In genomic region chr14:30874120-30874998, GRCh38 we compare ENCODE assay signal across 1 cellular context.
TF ChIP-seq lines count a peak whose summit lies in the region.

COCH (plus strand) TSS chr14:30874559; CDS start chr14:30874939, 380 bp downstream.

TF ChIP-seq in HepG2, 621 proteins besides CTCF, POLR2A, EP300 and RAD21 (continued from another document and continues in another):
- TF ChIP-seq ZBTB10 (CRISPR knock-in tag; IDR thresholded peaks at IDR 0.05; ENCODE audit: borderline replicate concordance) (peak; percentile 92; the same call in 1 of the 2 replicates), MYNN (CRISPR knock-in tag; IDR thresholded peaks at IDR 0.05; ENCODE audit: low read depth) (peak; percentile 28; the same call in 1 of the 2 replicates), ZNF792 (CRISPR knock-in tag; IDR thresholded peaks at IDR 0.05) (peak; percentile 30; the same call in 1 of the 2 replicates), MXI1 (IDR thresholded peaks at IDR 0.05; ENCODE audit: borderline replicate concordance, low read depth, low read length) (peak; percentile 57; the same call in 1 of the 3 replicates), ZBTB39 (CRISPR knock-in tag; IDR thresholded peaks at IDR 0.05) (no peak; the same call in 1 of the 2 replicates), TCF7 (IDR thresholded peaks at IDR 0.05; ENCODE audit: low read depth) (peak; percentile 47; the same call in 1 of the 2 replicates), SRSF1 (optimal IDR thresholded peaks at IDR 0.05; ENCODE audit: low read depth, low read length) (no peak), ARID4A (CRISPR knock-in tag; IDR thresholded peaks at IDR 0.05; ENCODE audit: borderline replicate concordance) (peak; percentile 85), PHF21A (CRISPR knock-in tag; IDR thresholded peaks at IDR 0.05) (peak; percentile 90), ZNF879 (CRISPR knock-in tag; IDR thresholded peaks at IDR 0.05) (peak; percentile 88; the same call in 1 of the 2 replicates), ZBTB42 (CRISPR knock-in tag; IDR thresholded peaks at IDR 0.05) (0 out of 2 replicates have a peak, but pooled peaks have one; percentile 56), GABPB1 (CRISPR knock-in tag; IDR thresholded peaks at IDR 0.05) (peak; percentile 83), MEIS2 (CRISPR knock-in tag; IDR thresholded peaks at IDR 0.05) (peak; percentile 91), HDAC2 (CRISPR knock-in tag; IDR thresholded peaks at IDR 0.05) (peak; percentile 29), SOX6 (IDR thresholded peaks at IDR 0.05) (no peak), SOX6 (CRISPR knock-in tag; IDR thresholded peaks at IDR 0.05) (peak; percentile 63), CC2D1A (CRISPR knock-in tag; IDR thresholded peaks at IDR 0.05) (no peak), CAMTA2 (CRISPR knock-in tag; IDR thresholded peaks at IDR 0.05; ENCODE audit: borderline replicate concordance) (peak; percentile 89; the same call in 1 of the 2 replicates), ZNF782 (CRISPR knock-in tag; IDR thresholded peaks at IDR 0.05; ENCODE audit: borderline replicate concordance) (no peak), SETDB1 (CRISPR knock-in tag; IDR thresholded peaks at IDR 0.05; ENCODE audit: borderline replicate concordance) (0 out of 2 replicates have a peak, but pooled peaks have one; percentile 40), ZNF713 (CRISPR knock-in tag; IDR thresholded peaks at IDR 0.05) (no peak; the same call in none of the 2 replicates), ZHX2 (IDR thresholded peaks at IDR 0.05; ENCODE audit: low read depth) (no peak; the same call in 1 of the 2 replicates), ZHX2 (CRISPR knock-in tag; IDR thresholded peaks at IDR 0.05; ENCODE audit: borderline replicate concordance) (peak; percentile 95; the same call in 1 of the 2 replicates), ZNF44 (CRISPR knock-in tag; IDR thresholded peaks at IDR 0.05) (peak; percentile 19; the same call in 1 of the 2 replicates), ZNF318 (CRISPR knock-in tag; IDR thresholded peaks at IDR 0.05) (no peak; the same call in 1 of the 2 replicates), GTF3A (CRISPR knock-in tag; conservative IDR thresholded peaks at IDR 0.05) (no peak), RELA (CRISPR knock-in tag; IDR thresholded peaks at IDR 0.05) (no peak), HHEX (CRISPR knock-in tag; IDR thresholded peaks at IDR 0.05) (no peak), TSC22D2 (CRISPR knock-in tag; IDR thresholded peaks at IDR 0.05; ENCODE audit: borderline replicate concordance) (peak; percentile 87; the same call in 1 of the 2 replicates), ZFYVE20 (CRISPR knock-in tag; IDR thresholded peaks at IDR 0.05; ENCODE audit: borderline replicate concordance, low read depth) (0 out of 2 replicates have a peak, but pooled peaks have one; percentile 51), FOXA1 (IDR thresholded peaks at IDR 0.05) (no peak), FOXA1 (CRISPR knock-in tag; IDR thresholded peaks at IDR 0.05) (peak; percentile 2)
